35 cellular contexts compared by ENCODE assay signal in genomic region chr3:143274291-143274690, GRCh38.
"Had no signal": no experiment of that assay in that cellular context is flagged by ENCODE, and none has a peak within 500 bp of the region (broad histone marks: within the 10 kb centered on the region; RNA-seq: fewer than 3 reads in every experiment).

No MANE protein-coding gene starts in this region.

- H3K4me3 Mint-ChIP-seq: activated naive CD4-positive, alpha-beta T cell treated with anti-CD3 and anti-CD28 coated beads for 36 hours; activated naive CD4-positive, alpha-beta T cell treated with anti-CD3 and anti-CD28 coated beads, Interleukin-2, amount 10 ng/mL, durations not matched to agents 7 days and 5 days; activated naive CD4-positive, alpha-beta T cell treated with anti-CD3 and anti-CD28 coated beads, Interleukin-2, amount 50 U/mL, for 24 hours; activated naive CD8-positive, alpha-beta T cell; activated naive CD8-positive, alpha-beta T cell treated with anti-CD3 and anti-CD28 coated beads for 36 hours; activated naive CD8-positive, alpha-beta T cell treated with anti-CD3 and anti-CD28 coated beads, Interleukin-2, amount 10 ng/mL, durations not matched to agents 7 days and 5 days; activated naive CD8-positive, alpha-beta T cell treated with anti-CD3 and anti-CD28 coated beads, Interleukin-2, amount 50 U/mL, for 24 hours; activated T-cell treated with anti-CD3 and anti-CD28 coated beads, Interleukin-2, amount 50 U/mL, for 24 hours; activated T-cell treated with anti-CD3 and anti-CD28 coated beads, Interleukin-2, amount 50 U/mL, for 4 hours; activated T-cell treated with anti-CD3 and anti-CD28 coated beads, Interleukin-2, amount 50 U/mL, for 72 hours; activated T-helper 1 cell treated with anti-CD3 and anti-CD28 coated beads, Interleukin-12 subunit alpha, Interleukin-12 subunit beta, Interleukin-2, Interleukin-4 antibody, amounts not matched to agents 30 ng/mL and 10 ng/mL and 1 ng/mL, durations not matched to agents 14 hours and 24 hours and 36 hours; activated T-helper 17 cell treated with anti-CD3 and anti-CD28 coated beads, Interleukin-2, amount 50 U/mL, for 72 hours; brain; central memory CD8-positive, alpha-beta T cell had no signal

- DNase-seq: activated effector memory CD4-positive, alpha-beta T cell treated with anti-CD3 and anti-CD28 coated beads, Interleukin-2, amount 50 U/mL, for 16 hours; activated effector memory CD4-positive, alpha-beta T cell treated with Interleukin-2 at 50 U/mL for 16 hours; activated gamma-delta T cell; activated gamma-delta T cell treated with Interleukin-2 at 50 U/mL for 16 hours; activated naive CD4-positive, alpha-beta T cell; activated naive CD4-positive, alpha-beta T cell treated with anti-CD3 and anti-CD28 coated beads for 36 hours; activated naive CD4-positive, alpha-beta T cell treated with anti-CD3 and anti-CD28 coated beads, Interleukin-2, amount 10 ng/mL, durations not matched to agents 7 days and 5 days; activated naive CD4-positive, alpha-beta T cell treated with anti-CD3 and anti-CD28 coated beads, Interleukin-2, amount 50 U/mL, for 16 hours; activated naive CD4-positive, alpha-beta T cell treated with Interleukin-2 at 50 U/mL for 16 hours; activated naive CD8-positive, alpha-beta T cell treated with anti-CD3 and anti-CD28 coated beads for 36 hours; activated naive CD8-positive, alpha-beta T cell treated with anti-CD3 and anti-CD28 coated beads, Interleukin-2, amount 10 ng/mL, durations not matched to agents 7 days and 5 days; activated naive CD8-positive, alpha-beta T cell treated with anti-CD3 and anti-CD28 coated beads, Interleukin-2, amount 50 U/mL, for 24 hours; activated T-cell treated with anti-CD3 and anti-CD28 coated beads, Interleukin-2, amount 50 U/mL, for 1 hour; activated T-cell treated with anti-CD3 and anti-CD28 coated beads, Interleukin-2, amount 50 U/mL, for 24 hours; activated T-cell treated with anti-CD3 and anti-CD28 coated beads, Interleukin-2, amount 50 U/mL, for 4 hours; activated T-cell treated with anti-CD3 and anti-CD28 coated beads, Interleukin-2, amount 50 U/mL, for 48 hours; activated T-cell treated with anti-CD3 and anti-CD28 coated beads, Interleukin-2, amount 50 U/mL, for 72 hours; adrenal gland; amniotic stem cell; amygdala; anterior cingulate cortex; aorta; body of pancreas; brain microvascular endothelial cell; caudate nucleus; central memory CD4-positive, alpha-beta T cell; cerebellar nuclear complex had no signal

- H3K4me1 Mint-ChIP-seq: activated naive CD4-positive, alpha-beta T cell treated with anti-CD3 and anti-CD28 coated beads, Interleukin-2, amount 10 ng/mL, durations not matched to agents 7 days and 5 days; brain; central memory CD8-positive, alpha-beta T cell had no signal

- ATAC-seq: activated naive CD4-positive, alpha-beta T cell treated with anti-CD3 and anti-CD28 coated beads, Interleukin-2, amount 50 U/mL, for 72 hours; activated naive CD8-positive, alpha-beta T cell treated with anti-CD3 and anti-CD28 coated beads, Interleukin-2, amount 50 U/mL, for 24 hours; activated T-cell treated with anti-CD3 and anti-CD28 coated beads, Interleukin-2, amount 50 U/mL, for 4 hours; activated T-cell treated with anti-CD3 and anti-CD28 coated beads, Interleukin-2, amount 50 U/mL, for 72 hours; activated T-helper 17 cell treated with anti-CD3 and anti-CD28 coated beads, Interleukin-2, amount 50 U/mL, for 72 hours; body of pancreas had no signal

- H3K36me3 Mint-ChIP-seq: activated naive CD4-positive, alpha-beta T cell treated with anti-CD3 and anti-CD28 coated beads, Interleukin-2, amount 10 ng/mL, durations not matched to agents 7 days and 5 days; activated naive CD8-positive, alpha-beta T cell treated with anti-CD3 and anti-CD28 coated beads, Interleukin-2, amount 10 ng/mL, durations not matched to agents 7 days and 5 days; brain had no signal

- H3K27me3 Mint-ChIP-seq: activated naive CD4-positive, alpha-beta T cell treated with anti-CD3 and anti-CD28 coated beads, Interleukin-2, amount 10 ng/mL, durations not matched to agents 7 days and 5 days; activated naive CD4-positive, alpha-beta T cell treated with anti-CD3 and anti-CD28 coated beads, Interleukin-2, amount 50 U/mL, for 24 hours; activated naive CD8-positive, alpha-beta T cell; activated naive CD8-positive, alpha-beta T cell treated with anti-CD3 and anti-CD28 coated beads for 36 hours; activated naive CD8-positive, alpha-beta T cell treated with anti-CD3 and anti-CD28 coated beads, Interleukin-2, amount 10 ng/mL, durations not matched to agents 7 days and 5 days; activated naive CD8-positive, alpha-beta T cell treated with anti-CD3 and anti-CD28 coated beads, Interleukin-2, amount 50 U/mL, for 24 hours; activated T-cell treated with anti-CD3 and anti-CD28 coated beads, Interleukin-2, amount 50 U/mL, for 24 hours; activated T-helper 17 cell treated with anti-CD3 and anti-CD28 coated beads, Interleukin-2, amount 50 U/mL, for 72 hours; brain; central memory CD8-positive, alpha-beta T cell had no signal

- H3K27ac Mint-ChIP-seq: activated naive CD4-positive, alpha-beta T cell treated with anti-CD3 and anti-CD28 coated beads for 36 hours; activated naive CD4-positive, alpha-beta T cell treated with anti-CD3 and anti-CD28 coated beads, Interleukin-2, amount 10 ng/mL, durations not matched to agents 7 days and 5 days; activated naive CD4-positive, alpha-beta T cell treated with anti-CD3 and anti-CD28 coated beads, Interleukin-2, amount 50 U/mL, for 24 hours; activated naive CD4-positive, alpha-beta T cell treated with anti-CD3 and anti-CD28 coated beads, Interleukin-2, amount 50 U/mL, for 72 hours; activated naive CD8-positive, alpha-beta T cell; activated naive CD8-positive, alpha-beta T cell treated with anti-CD3 and anti-CD28 coated beads for 36 hours; activated naive CD8-positive, alpha-beta T cell treated with anti-CD3 and anti-CD28 coated beads, Interleukin-2, amount 10 ng/mL, durations not matched to agents 7 days and 5 days; activated naive CD8-positive, alpha-beta T cell treated with anti-CD3 and anti-CD28 coated beads, Interleukin-2, amount 50 U/mL, for 24 hours; activated T-cell treated with anti-CD3 and anti-CD28 coated beads, Interleukin-2, amount 50 U/mL, for 24 hours; activated T-cell treated with anti-CD3 and anti-CD28 coated beads, Interleukin-2, amount 50 U/mL, for 72 hours; activated T-helper 1 cell treated with anti-CD3 and anti-CD28 coated beads, Interleukin-12 subunit alpha, Interleukin-12 subunit beta, Interleukin-2, Interleukin-4 antibody, amounts not matched to agents 30 ng/mL and 10 ng/mL and 1 ng/mL, durations not matched to agents 14 hours and 24 hours and 36 hours; activated T-helper 17 cell treated with anti-CD3 and anti-CD28 coated beads, Interleukin-2, amount 50 U/mL, for 72 hours; activated T-helper 2 cell treated with anti-CD3 and anti-CD28 coated beads, Interferon-gamma antibody, Interleukin-2, Interleukin-4, amounts not matched to agents 10 μg/mL and 5 μg/mL and 100 μg/mL, durations not matched to agents 14 hours and 24 hours and 36 hours; brain had no signal

- H3K9me3 Mint-ChIP-seq: activated naive CD4-positive, alpha-beta T cell treated with anti-CD3 and anti-CD28 coated beads for 36 hours; activated naive CD4-positive, alpha-beta T cell treated with anti-CD3 and anti-CD28 coated beads, Interleukin-2, amount 10 ng/mL, durations not matched to agents 7 days and 5 days; activated naive CD4-positive, alpha-beta T cell treated with anti-CD3 and anti-CD28 coated beads, Interleukin-2, amount 50 U/mL, for 24 hours; activated naive CD8-positive, alpha-beta T cell treated with anti-CD3 and anti-CD28 coated beads for 36 hours; activated naive CD8-positive, alpha-beta T cell treated with anti-CD3 and anti-CD28 coated beads, Interleukin-2, amount 10 ng/mL, durations not matched to agents 7 days and 5 days; activated naive CD8-positive, alpha-beta T cell treated with anti-CD3 and anti-CD28 coated beads, Interleukin-2, amount 50 U/mL, for 24 hours; activated T-cell treated with anti-CD3 and anti-CD28 coated beads, Interleukin-2, amount 50 U/mL, for 24 hours; activated T-cell treated with anti-CD3 and anti-CD28 coated beads, Interleukin-2, amount 50 U/mL, for 4 hours; activated T-cell treated with anti-CD3 and anti-CD28 coated beads, Interleukin-2, amount 50 U/mL, for 72 hours; activated T-helper 1 cell treated with anti-CD3 and anti-CD28 coated beads, Interleukin-12 subunit alpha, Interleukin-12 subunit beta, Interleukin-2, Interleukin-4 antibody, amounts not matched to agents 30 ng/mL and 10 ng/mL and 1 ng/mL, durations not matched to agents 14 hours and 24 hours and 36 hours; activated T-helper 17 cell treated with anti-CD3 and anti-CD28 coated beads, Interleukin-2, amount 50 U/mL, for 72 hours; activated T-helper 2 cell treated with anti-CD3 and anti-CD28 coated beads, Interferon-gamma antibody, Interleukin-2, Interleukin-4, amounts not matched to agents 10 μg/mL and 5 μg/mL and 100 μg/mL, durations not matched to agents 14 hours and 24 hours and 36 hours; brain; central memory CD8-positive, alpha-beta T cell had no signal
